ENCODE assay signal across 8 cellular contexts in the genomic region with DNA sequence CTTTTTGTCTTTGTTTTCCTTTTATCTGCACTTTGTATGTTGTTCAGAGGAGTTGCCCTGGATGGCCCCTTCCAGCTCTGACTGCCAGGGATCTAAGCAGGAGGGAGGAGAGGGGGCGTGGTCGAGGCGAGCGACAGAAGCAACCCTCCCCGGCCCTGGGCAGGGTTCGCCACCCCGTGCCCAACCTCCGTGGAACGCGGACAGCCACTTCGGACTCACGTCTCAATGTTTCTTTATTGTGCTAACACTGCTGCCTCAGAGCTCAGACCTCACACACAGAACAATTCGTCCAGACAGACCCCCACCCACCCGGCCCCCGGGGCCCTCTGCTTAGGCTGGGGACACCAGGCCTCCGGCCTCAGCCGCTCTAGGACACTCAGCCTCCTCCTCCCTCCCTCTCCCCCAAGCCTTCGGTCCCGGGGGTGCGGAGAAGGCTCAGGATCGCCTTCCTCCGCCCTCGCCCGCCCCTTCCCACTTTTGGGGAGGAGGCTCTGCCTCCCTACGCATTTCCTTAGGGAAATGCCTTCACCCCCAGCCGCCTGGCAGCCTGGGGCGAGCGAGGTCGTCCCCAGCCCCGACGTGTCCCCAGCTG. TPM values are rescaled to one million over a fixed set of nuclear protein-coding genes. Genes with fewer than 3 reads are reported as not detected.
DNase-seq lines count a peak whose midpoint lies in the region; ATAC-seq, FAIRE-seq and TF ChIP-seq lines count a peak whose summit lies in the region.

No MANE protein-coding gene starts in this region.

- no peaks in the 10 kb centered on the region for H3K27me3 ChIP-seq in layer of hippocampus (ENCODE audit: control insufficient read depth, insufficient read depth, low read length)

- peak overlapping the region; percentile 92 for H3K27ac ChIP-seq in layer of hippocampus (ENCODE audit: low read depth, low read length)

- ATAC-seq in HG02884 (IDR thresholded peaks at IDR 0.05; ENCODE audit: unreplicated experiment) = peak; percentile 8
- no peak for ATAC-seq in GM19463 (IDR thresholded peaks at IDR 0.05; ENCODE audit: unreplicated experiment)

- intact Hi-C loops in Calu3 (cut with micrococcal nuclease; ENCODE audit: unreplicated experiment) = loop anchor here (2.0 kb wide), 1 partner anchor 37 kb away; no protein-coding TSS in a partner anchor

- FAIRE-seq in GM19239 (lab: Jason Lieb, UNC) = no peak

- no peak for TF ChIP-seq CTCF in Calu3 (IDR thresholded peaks at IDR 0.05; ENCODE audit: unreplicated experiment)

- H3K27me3 Mint-ChIP-seq in Calu3 (ENCODE audit: unreplicated experiment) = no peaks in the 10 kb centered on the region

- peak overlapping the region; percentile 69 for H3K4me3 Mint-ChIP-seq in Calu3 (ENCODE audit: low read depth, unreplicated experiment)

- CTCF ChIA-PET in Calu3 (lab: Charles Lee) = interaction anchor here (0.6 to 1.1 kb wide), 3 partner anchors 25 to 69 kb away, joined by 3 to 4 read pairs (median 3); no protein-coding TSS in a partner anchor

- BruUV-seq in Calu3 (replicated peaks; lab: Mats Ljungman, UMichigan) = no TSS peak

- H3K9me3 Mint-ChIP-seq in Calu3 (ENCODE audit: low read depth, unreplicated experiment) = no peaks in the 10 kb centered on the region

- no peak overlapping the region for H3K27ac Mint-ChIP-seq in Calu3 (ENCODE audit: unreplicated experiment)

- H3K4me1 Mint-ChIP-seq in Calu3 (ENCODE audit: low read depth, unreplicated experiment) = peaks cover 11% of the 10 kb centered on the region

- peaks cover 13% of the 10 kb centered on the region for H3K36me3 Mint-ChIP-seq in Calu3 (ENCODE audit: insufficient read depth, unreplicated experiment)

- DNase-seq in Calu3 = peak; percentile 73
- peak; percentile 56 for DNase-seq in SW480 (ENCODE audit: low spot score)
- peak; percentile 31 for DNase-seq in dedifferentiated amniotic fluid mesenchymal stem cell (ENCODE audit: extremely low spot score)
- peak; percentile 19 to 21 for DNase-seq in stimulated activated CD4-positive, alpha-beta T cell treated with anti-CD3 and anti-CD28 coated beads, Interleukin-2, amount 100 ng/mL, for 48 hours
- DNase-seq in GM19239 (ENCODE audit: insufficient read length, low spot score) = no peak

RNA-seq across cellular contexts. Expression of gene VSIG8, which starts 8.3 kb away (rescaled TPM):
- not detected in 2 replicates for total RNA-seq in Calu3 (2022)

RNA-seq across cellular contexts. Expression of gene SLAMF8, which starts 27.5 kb away (rescaled TPM):
- not detected in 2 replicates for total RNA-seq in Calu3 (2022)

RNA-seq across cellular contexts. Expression of gene CFAP45, which starts 45.8 kb away (rescaled TPM):
- 1.6 and 1.8 TPM in 2 replicates for total RNA-seq in Calu3 (2022)

RNA-seq across cellular contexts. Expression of gene FCRL6, which starts 52.0 kb away (rescaled TPM):
- not detected in 2 replicates for total RNA-seq in Calu3 (2022)
